In the genomic region with DNA sequence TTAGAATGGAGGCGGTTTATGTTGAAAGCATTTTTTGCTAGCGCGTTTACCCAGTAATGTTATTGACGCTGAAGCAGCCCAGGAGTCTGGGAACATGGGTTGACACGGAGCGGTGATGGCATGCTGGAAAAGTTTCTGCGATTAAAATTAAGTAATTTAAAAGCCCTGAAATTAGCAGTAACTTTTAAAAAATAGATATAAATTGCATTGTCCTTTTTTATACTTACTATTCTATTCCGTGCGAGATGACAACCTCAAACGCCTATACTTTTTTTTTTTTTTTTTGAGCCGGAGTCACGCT, we compare ENCODE assay signal across 8 cellular contexts. TPM values are rescaled to one million over a fixed set of nuclear protein-coding genes. Genes with fewer than 3 reads are reported as not detected.
DNase-seq lines count a peak whose midpoint lies in the region; ATAC-seq and TF ChIP-seq lines count a peak whose summit lies in the region.

No MANE protein-coding gene starts in this region.

- ATAC-seq in naive B cell (ENCODE audit: low read depth in 2 of 2) (no peak), HG03045 (IDR thresholded peaks at IDR 0.05; ENCODE audit: unreplicated experiment) (no peak), GM21576 (IDR thresholded peaks at IDR 0.05; ENCODE audit: unreplicated experiment) (no peak)

- intact Hi-C loops in A673 (cut with micrococcal nuclease; ENCODE audit: unreplicated experiment) = no loop called here

- peaks cover 0 to 19% (median 8%) of the 10 kb centered on the region in 7 donors for H3K9me3 Mint-ChIP-seq in naive B cell

- CTCF ChIA-PET in A673 (lab: Charles Lee) = interaction anchor here (0.7 kb wide), 1 partner anchor 124 kb away, joined by 6 read pairs; no protein-coding TSS in a partner anchor

- peak overlapping the region in 3 of 6 donors; percentile 90 to 97 (median 95) for H3K27ac Mint-ChIP-seq in naive B cell

- H3K36me3 ChIP-seq in A673 (ENCODE audit: insufficient read depth, low read length, poor library complexity, severe bottlenecking) = no peaks in the 10 kb centered on the region
- peaks cover 18% of the 10 kb centered on the region for H3K36me3 ChIP-seq in HUES64 (ENCODE audit: insufficient read depth, low read length)

- peak overlapping the region; percentile 9; the same call in 1 of the 2 replicates for H3K9ac ChIP-seq in HUES64 (ENCODE audit: low read depth, low read length)

- peaks cover 19 to 46% (median 21%) of the 10 kb centered on the region in 3 donors for H3K4me1 Mint-ChIP-seq in naive B cell

- H3K4me1 ChIP-seq in A673 (ENCODE audit: insufficient read depth, low read length, poor library complexity, severe bottlenecking) = no peaks in the 10 kb centered on the region
- H3K4me1 ChIP-seq in HUES64 (ENCODE audit: insufficient read depth, low read length) = peaks cover 11% of the 10 kb centered on the region; the same call in 1 of the 2 replicates

- no TSS peak for BruUV-seq in A673 (replicated peaks; lab: Mats Ljungman, UMichigan)

- H3K27ac ChIP-seq in A673 (ENCODE audit: low read depth, low read length, poor library complexity, severe bottlenecking) (peak overlapping the region; percentile 31), HUES64 (ENCODE audit: low read depth, low read length) (peak overlapping the region; percentile 23; the same call in 1 of the 2 replicates)

- no peak for TF ChIP-seq CTCF in A673 (conservative IDR thresholded peaks at IDR 0.05; ENCODE audit: low read depth, low read length)
- no peak for TF ChIP-seq CTCF in choroid plexus epithelial cell (conservative IDR thresholded peaks at IDR 0.05; ENCODE audit: low read depth, low read length)

- H3K9me3 ChIP-seq in A673 (ENCODE audit: low read depth, low read length, poor library complexity, severe bottlenecking) = peaks cover 12% of the 10 kb centered on the region
- no peaks in the 10 kb centered on the region for H3K9me3 ChIP-seq in HUES64 (ENCODE audit: insufficient read depth, low read depth, low read length)

- peak overlapping the region; percentile 87 to 99 (median 96) for H3K4me3 Mint-ChIP-seq in naive B cell

- H3K4me3 ChIP-seq in A673 (ENCODE audit: low read depth, low read length, poor library complexity, severe bottlenecking) (peak overlapping the region; percentile 96), HUES64 (ENCODE audit: low read length) (peak overlapping the region; percentile 64), choroid plexus epithelial cell (ENCODE audit: low read depth, low read length) (peak overlapping the region; percentile 96)

- WGBS in HUES64 = 25% methylated on average over 12 of the region's 12 CpGs

- DNase-seq in A673 (ENCODE audit: low spot score) = no peak
- DNase-seq in choroid plexus epithelial cell (ENCODE audit: low read depth) = no peak
- DNase-seq in naive B cell = no peak
- DNase-seq in NCI-H69 (lab: John Stamatoyannopoulos, UW) = no peak
- no peak for DNase-seq in OCI-M1 (lab: John Stamatoyannopoulos, UW)

- POLR2A ChIA-PET in A673 (lab: Charles Lee; ENCODE audit: low non-redundant PET) = no interaction called here

- H3K27me3 ChIP-seq in A673 (replicated peaks; ENCODE audit: insufficient read depth, low read depth, low read length, poor library complexity) = no peaks in the 10 kb centered on the region
- H3K27me3 ChIP-seq in HUES64 (ENCODE audit: insufficient read depth, low read length) = no peaks in the 10 kb centered on the region

- H3K27me3 Mint-ChIP-seq in naive B cell = no peaks in the 10 kb centered on the region

- peaks cover 7 to 16% of the 10 kb centered on the region in 2 donors for H3K36me3 Mint-ChIP-seq in naive B cell

RNA-seq across cellular contexts. Expression of a gene that starts 0.6 kb away (rescaled TPM):
- total RNA-seq in A673 (2021) = 17.4 and 19.3 TPM in 2 replicates
- polyA plus RNA-seq in HUES64 (2013, experiment 1 of 2) = 19.3 TPM
- polyA plus RNA-seq in HUES64 (2013, experiment 2 of 2) = 23.2 TPM
- 10 to 100 TPM; 11.2 to 40.7 (median 25.5) TPM for polyA plus RNA-seq in naive B cell (ENCODE audit: low read depth in 6 of 6)

RNA-seq across cellular contexts. Expression of a gene that starts 28.9 kb away (rescaled TPM):
- 1.7 TPM in 2 replicates for total RNA-seq in A673 (2021)
- 6.0 TPM for polyA plus RNA-seq in HUES64 (2013, experiment 1 of 2)
- polyA plus RNA-seq in HUES64 (2013, experiment 2 of 2) = 7.4 TPM
- polyA plus RNA-seq in naive B cell (ENCODE audit: low read depth in 6 of 6) = 10 to 100 TPM in 2 of 6 donors, 1 to 10 TPM in 4; 4.6 to 22.2 (median 6.8) TPM

RNA-seq across cellular contexts. Expression of a gene that starts 55.0 kb away (rescaled TPM):
- 1.8 and 4.6 TPM in 2 replicates for total RNA-seq in A673 (2021)
- polyA plus RNA-seq in HUES64 (2013, experiment 1 of 2) = 5.4 TPM
- 6.0 TPM for polyA plus RNA-seq in HUES64 (2013, experiment 2 of 2)
- polyA plus RNA-seq in naive B cell (ENCODE audit: low read depth in 6 of 6) = 10 to 100 TPM in 3 of 6 donors, 1 to 10 TPM in 3; 3.4 to 13.3 (median 9.5) TPM

RNA-seq across cellular contexts. Expression of a gene that starts 59.3 kb away (rescaled TPM):
- total RNA-seq in A673 (2021) = not detected in 2 replicates
- not detected for polyA plus RNA-seq in HUES64 (2013, experiment 1 of 2)
- polyA plus RNA-seq in HUES64 (2013, experiment 2 of 2) = not detected
- polyA plus RNA-seq in naive B cell (ENCODE audit: low read depth in 6 of 6) = not detected
